In the genomic region with DNA sequence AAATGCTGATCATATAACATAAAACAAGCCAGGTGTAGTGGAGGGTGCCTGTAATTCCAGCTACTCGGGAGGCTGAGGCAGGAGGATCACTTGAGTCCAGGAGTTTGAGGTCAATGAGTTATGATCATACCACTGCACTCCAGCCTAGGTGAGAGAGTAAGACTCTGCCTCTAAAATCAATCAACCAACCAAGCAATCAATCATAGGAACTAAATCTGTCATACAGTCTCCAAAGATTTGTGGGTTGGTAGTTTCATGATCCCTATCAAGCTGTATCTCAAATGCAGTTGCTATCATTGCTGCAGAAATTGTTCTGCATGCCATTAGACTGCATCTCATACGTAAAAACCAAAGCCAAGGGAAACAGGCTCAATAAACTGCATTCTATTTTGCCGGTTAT, we compare ENCODE assay signal across 17 cellular contexts. TPM values are rescaled to one million over a fixed set of nuclear protein-coding genes. Genes with fewer than 3 reads are reported as not detected.
DNase-seq lines count a peak whose midpoint lies in the region; ATAC-seq and TF ChIP-seq lines count a peak whose summit lies in the region.
"Had no signal": no experiment of that assay in that cellular context is flagged by ENCODE, and none has a peak within 500 bp of the region (broad histone marks: within the 10 kb centered on the region; RNA-seq: fewer than 3 reads in every experiment).

No MANE protein-coding gene starts in this region.

- 72% methylated on average over 3 of the region's 3 CpGs for WGBS in smooth muscle cell (ENCODE audit: low lambda C conversion rate)

- H3K4me2 ChIP-seq in smooth muscle cell = peak overlapping the region; percentile 42

- no peaks in the 10 kb centered on the region for H4K20me1 ChIP-seq in smooth muscle cell (ENCODE audit: low read depth)

- H3K27ac ChIP-seq in A673 (ENCODE audit: low read depth, low read length, poor library complexity, severe bottlenecking) (peak overlapping the region; percentile 0), SJSA1 (peak overlapping the region; percentile 39), smooth muscle cell (ENCODE audit: low read depth) (no peak overlapping the region)

- no TSS peak for BruUV-seq in A673 (replicated peaks; lab: Mats Ljungman, UMichigan)

- H3K9me3 ChIP-seq in A673 (ENCODE audit: low read depth, low read length, poor library complexity, severe bottlenecking) (no peaks in the 10 kb centered on the region), SJSA1 (replicated peaks) (no peaks in the 10 kb centered on the region), smooth muscle cell (replicated peaks; ENCODE audit: low read depth) (no peaks in the 10 kb centered on the region)

- no peak overlapping the region for H3K9ac ChIP-seq in smooth muscle cell (ENCODE audit: low read depth)

- H3F3A ChIP-seq in smooth muscle cell (ENCODE audit: low read depth) = no peaks in the 10 kb centered on the region

- intact Hi-C loops in A673 (cut with micrococcal nuclease; ENCODE audit: unreplicated experiment) = no loop called here

- H3K27me3 ChIP-seq in A673 (replicated peaks; ENCODE audit: insufficient read depth, low read depth, low read length, poor library complexity) = no peaks in the 10 kb centered on the region
- H3K27me3 ChIP-seq in SJSA1 (replicated peaks) = no peaks in the 10 kb centered on the region
- H3K27me3 ChIP-seq in smooth muscle cell (ENCODE audit: low read depth) = no peaks in the 10 kb centered on the region

- H3K4me3 ChIP-seq in A673 (ENCODE audit: low read depth, low read length, poor library complexity, severe bottlenecking) = no peak overlapping the region
- no peak overlapping the region for H3K4me3 ChIP-seq in SJSA1
- H3K4me3 ChIP-seq in smooth muscle cell = no peak overlapping the region

- DNase-seq in A673 (ENCODE audit: low spot score) (no peak), SJSA1 (ENCODE audit: low read depth in 1 of 2, low spot score in 2 of 2) (no peak), smooth muscle cell (lab: John Stamatoyannopoulos, UW; ENCODE audit: unreplicated experiment) (no peak), DMS153 treated with DMSO at 0.1 percent for 48 hours (lab: John Stamatoyannopoulos, UW; ENCODE audit: unreplicated experiment) (no peak), glomerular visceral epithelial cell (ENCODE audit: extremely low spot score) (no peak), pons (ENCODE audit: low spot score) (no peak)
- DNase-seq: CD4-positive, alpha-beta memory T cell; GOT3; MM.1S; NCI-H1105 treated with DMSO at 0.1 percent for 48 hours; NCI-H1694; NCI-H2081 treated with DMSO at 0.1 percent for 48 hours; NCI-H446 treated with DMSO at 0.1 percent for 48 hours; NCI-H69 had no signal

- peak; percentile 28 for ATAC-seq in GM18511 (IDR thresholded peaks at IDR 0.05; ENCODE audit: unreplicated experiment)
- ATAC-seq: HCT116, Panc1 had no signal

- H3K36me3 ChIP-seq in A673 (ENCODE audit: insufficient read depth, low read length, poor library complexity, severe bottlenecking) = no peaks in the 10 kb centered on the region
- H3K36me3 ChIP-seq in SJSA1 = peaks cover 4% of the 10 kb centered on the region; the same call in 1 of the 2 replicates
- no peaks in the 10 kb centered on the region for H3K36me3 ChIP-seq in smooth muscle cell (ENCODE audit: low read depth)

- CTCF ChIA-PET in A673 (lab: Charles Lee) = no interaction called here

- H3K4me1 ChIP-seq in A673 (ENCODE audit: insufficient read depth, low read length, poor library complexity, severe bottlenecking) (peaks cover 6% of the 10 kb centered on the region), SJSA1 (replicated peaks) (peaks cover 33% of the 10 kb centered on the region), smooth muscle cell (ENCODE audit: low read depth) (no peaks in the 10 kb centered on the region)

- TF ChIP-seq CTCF in A673 (conservative IDR thresholded peaks at IDR 0.05; ENCODE audit: low read depth, low read length) (no peak), smooth muscle cell (IDR thresholded peaks at IDR 0.05; ENCODE audit: borderline replicate concordance, insufficient read depth, poor library complexity, severe bottlenecking) (no peak)

- POLR2A ChIA-PET in A673 (lab: Charles Lee; ENCODE audit: low non-redundant PET) = no interaction called here

- no peaks in the 10 kb centered on the region for H3K79me2 ChIP-seq in smooth muscle cell (ENCODE audit: low read depth)

- no peak overlapping the region for H2AFZ ChIP-seq in smooth muscle cell (ENCODE audit: low read depth)

RNA-seq across cellular contexts. Expression of gene NARS2, which starts 33.1 kb away (rescaled TPM):
- total RNA-seq in A673 (2021) (40.2 and 46.7 TPM in 2 replicates), smooth muscle cell (12.2 and 30.1 TPM in 2 replicates)
- 12.4 and 20.8 TPM in 2 replicates for total RNA-seq in SJSA1 (2014; rRNA removed; shearing (Covaris generic))
- polyA plus RNA-seq in smooth muscle cell = 17.4 and 18.7 TPM in 2 replicates
